Comparison of ENCODE assay signal across 23 cellular contexts in genomic region chr2:134020608-134021007, GRCh38.
DNase-seq lines count a peak whose midpoint lies in the region; ATAC-seq, FAIRE-seq and TF ChIP-seq lines count a peak whose summit lies in the region.
"Had no signal": no experiment of that assay in that cellular context is flagged by ENCODE, and none has a peak within 500 bp of the region (broad histone marks: within the 10 kb centered on the region; RNA-seq: fewer than 3 reads in every experiment).

No MANE protein-coding gene starts in this region.

- H3K27me3 ChIP-seq in BLaER1: no peaks in the 10 kb centered on the region
- no peaks in the 10 kb centered on the region for H3K27me3 ChIP-seq in GM12878 (replicated peaks in 1 of 2; ENCODE audit: control insufficient read depth in 2 of 2, insufficient read depth in 2 of 2, low read length in 1 of 2)
- H3K27me3 ChIP-seq: tibial nerve had no signal

- no peak for TF ChIP-seq RAD21 in GM12878 (IDR thresholded peaks at IDR 0.05; ENCODE audit: insufficient read depth, low read depth, low read length)

- H3K4me3 ChIP-seq in BLaER1 (no peak overlapping the region), GM12878 (no peak overlapping the region)
- H3K4me3 ChIP-seq: esophagus squamous epithelium, tibial nerve had no signal

- H3K4me2 ChIP-seq in BLaER1 (peak overlapping the region; percentile 69), GM12878 (ENCODE audit: control insufficient read depth, insufficient read depth) (peak overlapping the region; percentile 67)

- no TSS peak for BruUV-seq in GM12878 (replicated peaks; lab: Mats Ljungman, UMichigan)

- H3K79me2 ChIP-seq in GM12878 (ENCODE audit: control insufficient read depth, insufficient read depth, low read length): no peaks in the 10 kb centered on the region

- H3K36me3 ChIP-seq in BLaER1: no peaks in the 10 kb centered on the region
- no peaks in the 10 kb centered on the region for H3K36me3 ChIP-seq in GM12878 (ENCODE audit: control insufficient read depth in 2 of 2, insufficient read depth in 2 of 2, low read length in 1 of 2)
- H3K36me3 ChIP-seq: esophagus squamous epithelium, tibial nerve had no signal

- H4K20me1 ChIP-seq in BLaER1 (no peaks in the 10 kb centered on the region), GM12878 (ENCODE audit: control insufficient read depth, insufficient read depth) (no peaks in the 10 kb centered on the region)

- H3K27ac ChIP-seq in BLaER1 (no peak overlapping the region), GM12878 (ENCODE audit: control insufficient read depth, insufficient read depth) (no peak overlapping the region)
- H3K27ac ChIP-seq: esophagus squamous epithelium, tibial nerve had no signal

- no peak for TF ChIP-seq EP300 in GM12878 (IDR thresholded peaks at IDR 0.05; ENCODE audit: borderline replicate concordance in 1 of 2, control insufficient read depth in 1 of 2, low read depth in 2 of 2, low read length in 2 of 2)

- intact Hi-C loops in GM12878 (cut with micrococcal nuclease; ENCODE audit: unreplicated experiment): loop anchor here (5.0 kb wide), 3 partner anchors 68 to 182 kb away; no protein-coding TSS in a partner anchor

- RAD21 ChIA-PET in GM12878 (lab: Charles Lee; ENCODE audit: unreplicated experiment): no interaction called here

- TF ChIP-seq POLR2A in GM12878 (IDR thresholded peaks at IDR 0.05; ENCODE audit: low read depth, low read length): no peak

- H3K4me1 ChIP-seq in BLaER1 (peaks cover 33% of the 10 kb centered on the region), GM12878 (ENCODE audit: control insufficient read depth, insufficient read depth, low read length) (peaks cover 25% of the 10 kb centered on the region)
- H3K4me1 ChIP-seq: esophagus squamous epithelium, tibial nerve had no signal

- no peak for TF ChIP-seq CTCF in GM12878 (IDR thresholded peaks at IDR 0.05 in 2 of 3, conservative IDR thresholded peaks at IDR 0.05 in 1 of 3; ENCODE audit: control insufficient read depth in 2 of 3, extremely low read depth in 1 of 3, insufficient read depth in 1 of 3, low read depth in 3 of 3, low read length in 3 of 3)

- SMC1A ChIA-PET in GM12878 (lab: Charles Lee; ENCODE audit: uncharacterized antibody, unreplicated experiment): interaction anchor here (1.5 kb wide), 1 partner anchor 137 kb away, joined by 4 read pairs; no protein-coding TSS in a partner anchor

- H3K9me3 ChIP-seq in BLaER1: no peaks in the 10 kb centered on the region
- no peaks in the 10 kb centered on the region for H3K9me3 ChIP-seq in GM12878 (replicated peaks; ENCODE audit: control insufficient read depth, insufficient read depth, low read length)
- H3K9me3 ChIP-seq: esophagus squamous epithelium, tibial nerve had no signal

- peak; percentile 32 for ATAC-seq in GM18511 (IDR thresholded peaks at IDR 0.05; ENCODE audit: unreplicated experiment)
- ATAC-seq in HG03469 (IDR thresholded peaks at IDR 0.05; ENCODE audit: unreplicated experiment): peak; percentile 30
- peak; percentile 54 for ATAC-seq in GM12878
- no peak for ATAC-seq in GM21529 (IDR thresholded peaks at IDR 0.05; ENCODE audit: unreplicated experiment)
- ATAC-seq in esophagus mucosa: no peak
- ATAC-seq: left lobe of liver, PC-3, SK-N-SH treated with all-trans-retinoic acid at 6 μM for 48 hours had no signal

- no peak overlapping the region; the same call in 1 of the 2 replicates for H2AFZ ChIP-seq in GM12878 (ENCODE audit: control insufficient read depth, low read depth, low read length)

- POLR2A ChIA-PET in GM12878 (lab: Charles Lee): no interaction called here

- 26% methylated on average over 3 of the region's 3 CpGs for WGBS in GM12878 (ENCODE audit: insufficient coverage, insufficient replicate concordance, low lambda C conversion rate, missing lambda C conversion rate)

- CTCF ChIA-PET in GM12878 (lab: Yijun Ruan, JAX): no interaction called here

- DNase-seq in GM12878 (ENCODE audit: low read depth, low spot score) (peak; percentile 51), GM19240 (ENCODE audit: insufficient read length, low spot score) (no peak), kidney glomerular epithelial cell (lab: John Stamatoyannopoulos, UW) (no peak)
- DNase-seq: activated CD4-positive, alpha-beta T cell treated with anti-CD3 and anti-CD28 coated beads for 48 hours; activated gamma-delta T cell treated with Interleukin-2 at 50 U/mL for 16 hours; amniotic stem cell; EL; esophagus squamous epithelium; KBM-7; NCI-H1105; NCI-H526; PC-3; retina; stimulated activated naive B cell treated with anti-CD40 and anti-IgM and Interleukin-4, amounts not matched to agents 10 μg/mL and 1 μg/mL and 100 μg/mL, for 72 hours had no signal

- H3K9ac ChIP-seq in BLaER1 (no peak overlapping the region), GM12878 (ENCODE audit: control insufficient read depth, insufficient read depth, low read length) (no peak overlapping the region)

- FAIRE-seq in GM12878 (lab: Jason Lieb, UNC): peak; percentile 64
- FAIRE-seq: TTC549 had no signal

- in situ Hi-C loops in GM12878 (cut with MboI): no loop called here

TF ChIP-seq in GM12878, 131 proteins besides CTCF, POLR2A, EP300 and RAD21 (continues in another document):
- TF ChIP-seq BHLHE40 (IDR thresholded peaks at IDR 0.05; ENCODE audit: borderline replicate concordance in 1 of 2, low read depth in 2 of 2, low read length in 1 of 2): no peak; a peak in 1 of 4 replicates
- TF ChIP-seq ETV6 (conservative IDR thresholded peaks at IDR 0.05 in 1 of 2, IDR thresholded peaks at IDR 0.05 in 1 of 2; ENCODE audit: borderline replicate concordance in 1 of 2, low read depth in 1 of 2): peak in 1 of 2 experiments; percentile 72; a peak in 2 of 4 replicates
- 0 out of 2 replicates have a peak, but pooled peaks have one; percentile 36 for TF ChIP-seq BCL11A (IDR thresholded peaks at IDR 0.05; ENCODE audit: low read depth, low read length)
- TF ChIP-seq ASH2L (IDR thresholded peaks at IDR 0.05; ENCODE audit: borderline replicate concordance, low read depth): no peak
- no peak for TF ChIP-seq MYB (IDR thresholded peaks at IDR 0.05; ENCODE audit: borderline replicate concordance, low read depth, low read length)
- no peak for TF ChIP-seq IRF5 (IDR thresholded peaks at IDR 0.05; ENCODE audit: borderline replicate concordance)
- TF ChIP-seq YBX1 (IDR thresholded peaks at IDR 0.05): no peak
- TF ChIP-seq PRDM15 (CRISPR knock-in tag; IDR thresholded peaks at IDR 0.05): no peak
- TF ChIP-seq HCFC1 (IDR thresholded peaks at IDR 0.05; ENCODE audit: low read length): no peak
- no peak for TF ChIP-seq NR2C1 (IDR thresholded peaks at IDR 0.05)
- no peak for TF ChIP-seq SP1 (IDR thresholded peaks at IDR 0.05; ENCODE audit: low read depth, low read length)
- no peak for TF ChIP-seq FOXK2 (IDR thresholded peaks at IDR 0.05)

Comparison
In these comparisons a context has a peak if more than half of its experiments do, and no peak if none do; other contexts are left out.
1. ATAC-seq: peak in GM18511 (single experiment), HG03469 (single experiment) and GM12878 (single experiment); none in GM21529 (single experiment) and esophagus mucosa (single experiment).